Comparison of ENCODE assay signal across 8 cellular contexts in genomic region chr4:140757220-140757607, GRCh38. TPM values are rescaled to one million over a fixed set of nuclear protein-coding genes. Genes with fewer than 3 reads are reported as not detected.
DNase-seq lines count a peak whose midpoint lies in the region; ATAC-seq, FAIRE-seq and TF ChIP-seq lines count a peak whose summit lies in the region.

No MANE protein-coding gene starts in this region.

- no peak for DNase-seq in activated T-cell treated with anti-CD3 and anti-CD28 coated beads, Interleukin-2, amount 50 U/mL, for 72 hours
- DNase-seq in activated T-cell treated with anti-CD3 and anti-CD28 coated beads, Interleukin-2, amount 50 U/mL, for 1 hour = no peak
- no peak for DNase-seq in cardiac fibroblast (ENCODE audit: low read depth in 2 of 2)
- no peak for DNase-seq in memory B cell (ENCODE audit: low spot score in 2 of 2)
- DNase-seq in urothelium cell line (ENCODE audit: low spot score) = peak; percentile 21
- DNase-seq in foreskin keratinocyte = no peak
- DNase-seq in activated CD4-positive, alpha-beta T cell treated with anti-CD3 and anti-CD28 coated beads, Interleukin-2, amount 50 U/mL, for 48 hours = no peak

- peak overlapping the region; percentile 58 to 73 for H3K4me3 Mint-ChIP-seq in activated T-cell treated with anti-CD3 and anti-CD28 coated beads, Interleukin-2, amount 50 U/mL, for 72 hours
- H3K4me3 Mint-ChIP-seq in memory B cell = peak overlapping the region; percentile 90

- no peak for FAIRE-seq in urothelium cell line (lab: Jason Lieb, UNC)

- no peak for ATAC-seq in activated T-cell treated with anti-CD3 and anti-CD28 coated beads, Interleukin-2, amount 50 U/mL, for 72 hours (replicated peaks in 1 of 2)
- ATAC-seq in memory B cell (ENCODE audit: low read depth) = no peak
- no peak for ATAC-seq in foreskin keratinocyte
- ATAC-seq in HG03460 (IDR thresholded peaks at IDR 0.05; ENCODE audit: unreplicated experiment) = no peak

- TF ChIP-seq CTCF in cardiac fibroblast (IDR thresholded peaks at IDR 0.05; ENCODE audit: low read depth, low read length) (no peak), foreskin keratinocyte (conservative IDR thresholded peaks at IDR 0.05) (no peak)

- no peak overlapping the region for H3K27ac ChIP-seq in foreskin keratinocyte

- H3K4me3 ChIP-seq in cardiac fibroblast (replicated peaks in 1 of 2; ENCODE audit: low read depth in 2 of 2, low read length in 2 of 2) = peak overlapping the region; percentile 80 to 82

- peaks cover 60% of the 10 kb centered on the region for H3K27me3 Mint-ChIP-seq in activated T-cell treated with anti-CD3 and anti-CD28 coated beads, Interleukin-2, amount 50 U/mL, for 72 hours (ENCODE audit: low read depth)
- no peaks in the 10 kb centered on the region for H3K27me3 Mint-ChIP-seq in memory B cell

- peaks cover 6% of the 10 kb centered on the region for H3K4me1 ChIP-seq in foreskin keratinocyte

- no peak overlapping the region for H3K27ac Mint-ChIP-seq in activated T-cell treated with anti-CD3 and anti-CD28 coated beads, Interleukin-2, amount 50 U/mL, for 72 hours
- peak overlapping the region; percentile 94 for H3K27ac Mint-ChIP-seq in memory B cell

- H3K4me1 Mint-ChIP-seq in activated T-cell treated with anti-CD3 and anti-CD28 coated beads, Interleukin-2, amount 50 U/mL, for 72 hours (ENCODE audit: low read depth) = no peaks in the 10 kb centered on the region
- H3K4me1 Mint-ChIP-seq in memory B cell = peaks cover 36% of the 10 kb centered on the region

- H3K36me3 Mint-ChIP-seq in activated T-cell treated with anti-CD3 and anti-CD28 coated beads, Interleukin-2, amount 50 U/mL, for 72 hours (ENCODE audit: insufficient read depth in 2 of 2) = no peaks in the 10 kb centered on the region
- peaks cover 16% of the 10 kb centered on the region for H3K36me3 Mint-ChIP-seq in memory B cell

- H3K27me3 ChIP-seq in foreskin keratinocyte = no peaks in the 10 kb centered on the region

- H3K9me3 Mint-ChIP-seq in activated T-cell treated with anti-CD3 and anti-CD28 coated beads, Interleukin-2, amount 50 U/mL, for 72 hours = no peaks in the 10 kb centered on the region
- peaks cover 3% of the 10 kb centered on the region for H3K9me3 Mint-ChIP-seq in memory B cell

RNA-seq across cellular contexts. Expression of gene TBC1D9, which starts 1.0 kb away (rescaled TPM):
- not detected for total RNA-seq in activated T-cell treated with anti-CD3 and anti-CD28 coated beads, Interleukin-2, amount 50 U/mL, for 72 hours
- 13.9 and 16.4 TPM in 2 replicates for total RNA-seq in foreskin keratinocyte
- 3.5 and 3.6 TPM in 2 replicates for polyA plus RNA-seq in foreskin keratinocyte

Comparison
In these comparisons a context has a peak if more than half of its experiments do, and no peak if none do; other contexts are left out.
1. RNA of gene TBC1D9, which starts 1.0 kb away (total RNA-seq): 13.9 to 16.4 TPM in foreskin keratinocyte; not detected in activated T-cell treated with anti-CD3 and anti-CD28 coated beads, Interleukin-2, amount 50 U/mL, for 72 hours; every median in the first group is over 10 times any median in the second.